In the genomic region with DNA sequence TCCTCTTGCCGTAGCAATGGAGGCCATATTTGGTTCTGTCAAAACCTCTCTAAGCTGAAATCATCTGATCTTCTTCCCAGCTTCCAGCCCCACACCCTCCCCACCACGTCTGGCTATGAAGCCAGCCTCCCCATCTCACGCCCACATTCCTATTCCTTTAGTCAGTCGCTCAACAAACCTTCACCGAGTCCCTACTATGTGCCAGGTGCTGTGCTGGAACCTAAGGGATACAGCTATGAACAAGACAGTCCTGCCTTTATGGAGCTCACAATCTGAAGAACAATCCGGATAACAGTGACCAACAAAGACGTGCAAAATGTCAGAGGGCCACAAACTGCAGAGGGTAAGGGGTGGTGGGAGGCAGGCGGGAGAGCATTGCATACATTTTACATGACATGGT, we compare ENCODE assay signal across 24 cellular contexts. TPM values are rescaled to one million over a fixed set of nuclear protein-coding genes. Genes with fewer than 3 reads are reported as not detected.
"Had no signal": no experiment of that assay in that cellular context is flagged by ENCODE, and none has a peak within 500 bp of the region (broad histone marks: within the 10 kb centered on the region; RNA-seq: fewer than 3 reads in every experiment).

No MANE protein-coding gene starts in this region.

- H3K27me3 ChIP-seq: ascending aorta, esophagus muscularis mucosa, stomach, suprapubic skin, tibial nerve, uterus had no signal

- H3K4me3 Mint-ChIP-seq: activated CD4-positive, alpha-beta T cell treated with anti-CD3 and anti-CD28 coated beads, Interleukin-2, amount 10 ng/mL, durations not matched to agents 7 days and 5 days; activated CD8-positive, alpha-beta T cell treated with anti-CD3 and anti-CD28 coated beads, Interleukin-2, amount 10 ng/mL, durations not matched to agents 7 days and 5 days; activated T-helper 17 cell treated with anti-CD3 and anti-CD28 coated beads, Interleukin-2, amount 50 U/mL, for 72 hours; central memory CD8-positive, alpha-beta T cell; effector memory CD8-positive, alpha-beta T cell; naive thymus-derived CD4-positive, alpha-beta T cell; neural crest cell; stimulated activated effector memory CD8-positive, alpha-beta T cell treated with anti-CD3 and anti-CD28 coated beads, Interleukin-12 subunit alpha, Interleukin-12 subunit beta, amount 100 ng/mL, for 72 hours had no signal

- DNase-seq: activated CD4-positive, alpha-beta T cell treated with anti-CD3 and anti-CD28 coated beads, Interleukin-2, amount 10 ng/mL, durations not matched to agents 7 days and 5 days; activated CD4-positive, CD25-positive, alpha-beta regulatory T cell treated with anti-CD3 and anti-CD28 coated beads, Interleukin-2, amount 50 U/mL, for 72 hours; activated CD8-positive, alpha-beta T cell treated with anti-CD3 and anti-CD28 coated beads, Interleukin-2, amount 10 ng/mL, durations not matched to agents 7 days and 5 days; activated T-cell treated with anti-CD3 and anti-CD28 coated beads, Interleukin-2, amount 50 U/mL, for 1 hour; dorsolateral prefrontal cortex; effector memory CD8-positive, alpha-beta T cell; glutamatergic neuron; hippocampal formation; left cardiac atrium; naive thymus-derived CD4-positive, alpha-beta T cell; right cardiac atrium; stimulated activated CD4-positive, alpha-beta T cell treated with anti-CD3 and anti-CD28 coated beads, Interleukin-12 subunit alpha, Interleukin-12 subunit beta, amount 100 ng/mL, for 4 hours; stomach; uterus had no signal

- H3K36me3 ChIP-seq: ascending aorta, esophagus muscularis mucosa, stomach, suprapubic skin, tibial nerve, uterus had no signal

- ATAC-seq: activated CD8-positive, alpha-beta T cell treated with anti-CD3 and anti-CD28 coated beads, Interleukin-2, amount 10 ng/mL, durations not matched to agents 7 days and 5 days; activated naive CD4-positive, alpha-beta T cell treated with anti-CD3 and anti-CD28 coated beads, Interleukin-2, amount 50 U/mL, for 72 hours; activated T-helper 17 cell treated with anti-CD3 and anti-CD28 coated beads, Interleukin-2, amount 50 U/mL, for 72 hours; effector memory CD8-positive, alpha-beta T cell; naive thymus-derived CD4-positive, alpha-beta T cell; stimulated activated effector memory CD8-positive, alpha-beta T cell treated with anti-CD3 and anti-CD28 coated beads, Interleukin-12 subunit alpha, Interleukin-12 subunit beta, amount 100 ng/mL, for 72 hours had no signal

- H3K9ac ChIP-seq: parathyroid adenoma had no signal

- H3K4me3 ChIP-seq: ascending aorta, dorsolateral prefrontal cortex, esophagus muscularis mucosa, stomach, suprapubic skin, tibial nerve, uterus had no signal

- H3K27ac ChIP-seq: ascending aorta, dorsolateral prefrontal cortex, esophagus muscularis mucosa, parathyroid adenoma, stomach, suprapubic skin, tibial nerve, uterus had no signal

- H3K36me3 Mint-ChIP-seq: activated naive CD4-positive, alpha-beta T cell treated with anti-CD3 and anti-CD28 coated beads, Interleukin-2, amount 50 U/mL, for 72 hours; naive thymus-derived CD4-positive, alpha-beta T cell; stimulated activated effector memory CD8-positive, alpha-beta T cell treated with anti-CD3 and anti-CD28 coated beads, Interleukin-12 subunit alpha, Interleukin-12 subunit beta, amount 100 ng/mL, for 72 hours had no signal

- H3K9me3 Mint-ChIP-seq: activated CD4-positive, alpha-beta T cell treated with anti-CD3 and anti-CD28 coated beads, Interleukin-2, amount 10 ng/mL, durations not matched to agents 7 days and 5 days; activated naive CD4-positive, alpha-beta T cell treated with anti-CD3 and anti-CD28 coated beads, Interleukin-2, amount 50 U/mL, for 72 hours; activated T-helper 17 cell treated with anti-CD3 and anti-CD28 coated beads, Interleukin-2, amount 50 U/mL, for 72 hours; central memory CD8-positive, alpha-beta T cell; effector memory CD8-positive, alpha-beta T cell had no signal

- H3K4me1 ChIP-seq: ascending aorta, esophagus muscularis mucosa, parathyroid adenoma, suprapubic skin, tibial nerve, uterus had no signal

- H2AFZ ChIP-seq: parathyroid adenoma had no signal

- H3K79me2 ChIP-seq: parathyroid adenoma had no signal

- H3K9me3 ChIP-seq: suprapubic skin, tibial nerve, uterus had no signal

- H3K4me1 Mint-ChIP-seq: activated T-helper 17 cell treated with anti-CD3 and anti-CD28 coated beads, Interleukin-2, amount 50 U/mL, for 72 hours had no signal

- H3K27ac Mint-ChIP-seq: activated CD4-positive, alpha-beta T cell treated with anti-CD3 and anti-CD28 coated beads, Interleukin-2, amount 10 ng/mL, durations not matched to agents 7 days and 5 days; activated CD8-positive, alpha-beta T cell treated with anti-CD3 and anti-CD28 coated beads, Interleukin-2, amount 10 ng/mL, durations not matched to agents 7 days and 5 days; activated naive CD4-positive, alpha-beta T cell treated with anti-CD3 and anti-CD28 coated beads, Interleukin-2, amount 50 U/mL, for 72 hours; activated T-helper 17 cell treated with anti-CD3 and anti-CD28 coated beads, Interleukin-2, amount 50 U/mL, for 72 hours; effector memory CD8-positive, alpha-beta T cell had no signal

RNA-seq across cellular contexts. Expression of gene SMAD6, which starts 31.8 kb away (rescaled TPM):
- polyA plus RNA-seq: naive thymus-derived CD4-positive, alpha-beta T cell had no signal
